8 cellular contexts compared by ENCODE assay signal in genomic region chr3:30319713-30320112, GRCh38.
DNase-seq lines count a peak whose midpoint lies in the region; ATAC-seq and FAIRE-seq lines count a peak whose summit lies in the region.

No MANE protein-coding gene starts in this region.

- H3K4me1 Mint-ChIP-seq in T-cell = peaks cover 7 to 20% (median 12%) of the 10 kb centered on the region in 3 donors
- peaks cover 6% of the 10 kb centered on the region for H3K4me1 Mint-ChIP-seq in central memory CD8-positive, alpha-beta T cell

- CTCF ChIA-PET in T-cell (lab: Charles Lee) = interaction anchor here (0.5 to 2.1 kb wide), 26 partner anchors 8 to 376 kb away, joined by 3 to 31 read pairs (median 4); no protein-coding TSS in a partner anchor

- H3K27me3 Mint-ChIP-seq in T-cell = no peaks in the 10 kb centered on the region
- no peaks in the 10 kb centered on the region for H3K27me3 Mint-ChIP-seq in central memory CD8-positive, alpha-beta T cell

- FAIRE-seq in urothelium cell line (lab: Jason Lieb, UNC) = peak; percentile 69

- H3K36me3 Mint-ChIP-seq in T-cell = no peaks in the 10 kb centered on the region
- no peaks in the 10 kb centered on the region for H3K36me3 Mint-ChIP-seq in central memory CD8-positive, alpha-beta T cell (ENCODE audit: insufficient read depth)

- POLR2A ChIA-PET in T-cell (lab: Charles Lee) = interaction anchor here (0.5 to 0.7 kb wide), 4 partner anchors 36 to 294 kb away, joined by 3 read pairs; no protein-coding TSS in a partner anchor

- H3K27ac Mint-ChIP-seq in T-cell = no peak overlapping the region
- H3K27ac Mint-ChIP-seq in central memory CD8-positive, alpha-beta T cell (ENCODE audit: low read depth) = no peak overlapping the region

- ATAC-seq in GM18868 (IDR thresholded peaks at IDR 0.05; ENCODE audit: unreplicated experiment) = peak; percentile 88
- ATAC-seq in T-cell (replicated peaks in 1 of 4) = peak; percentile 73 to 94 (median 78)
- peak; percentile 81 for ATAC-seq in central memory CD8-positive, alpha-beta T cell (replicated peaks; ENCODE audit: extremely low read depth, poor library complexity, severe bottlenecking)
- no peak for ATAC-seq in HG02763 (IDR thresholded peaks at IDR 0.05; ENCODE audit: unreplicated experiment)

- H3K4me3 Mint-ChIP-seq in T-cell = no peak overlapping the region
- no peak overlapping the region for H3K4me3 Mint-ChIP-seq in central memory CD8-positive, alpha-beta T cell

- peaks cover 0 to 9% (median 5%) of the 10 kb centered on the region in 3 donors for H3K9me3 Mint-ChIP-seq in T-cell
- no peaks in the 10 kb centered on the region for H3K9me3 Mint-ChIP-seq in central memory CD8-positive, alpha-beta T cell

- peak; percentile 54 to 70 for DNase-seq in AML-193 (lab: John Stamatoyannopoulos, UW)
- peak; percentile 17 for DNase-seq in HK-2 (ENCODE audit: unreplicated experiment)
- DNase-seq in T-cell = peak in 33 of 34 experiments; percentile 4 to 59 (median 30)
- DNase-seq in central memory CD8-positive, alpha-beta T cell (ENCODE audit: low spot score in 2 of 2) = peak in 1 of 2 donors; percentile 15
- peak; percentile 49 to 53 for DNase-seq in lung microvascular endothelial cell (ENCODE audit: low read depth in 2 of 2)
- DNase-seq in urothelium cell line (ENCODE audit: low spot score) = peak; percentile 44
